ENCODE assay signal across 1 cellular context in genomic region chr6:24493945-24494725, GRCh38.
TF ChIP-seq lines count a peak whose summit lies in the region.

No MANE protein-coding gene starts in this region.

TF ChIP-seq in HepG2, 621 proteins besides CTCF, POLR2A, EP300 and RAD21 (continued from another document and continues in another):
- no peak for TF ChIP-seq ZNF383 (CRISPR knock-in tag; IDR thresholded peaks at IDR 0.05; ENCODE audit: borderline replicate concordance)
- TF ChIP-seq PHF21A (CRISPR knock-in tag; IDR thresholded peaks at IDR 0.05), result peak; percentile 2; the same call in 1 of the 2 replicates
- TF ChIP-seq MEIS2 (CRISPR knock-in tag; IDR thresholded peaks at IDR 0.05), result no peak
- TF ChIP-seq GLI4 (CRISPR knock-in tag; IDR thresholded peaks at IDR 0.05; ENCODE audit: borderline replicate concordance), result no peak
- no peak for TF ChIP-seq TBP (CRISPR knock-in tag; IDR thresholded peaks at IDR 0.05)
- no peak for TF ChIP-seq NFIC (IDR thresholded peaks at IDR 0.05; ENCODE audit: low read length)
- no peak for TF ChIP-seq ZNF205 (CRISPR knock-in tag; IDR thresholded peaks at IDR 0.05)
- TF ChIP-seq SRSF1 (optimal IDR thresholded peaks at IDR 0.05; ENCODE audit: low read depth, low read length), result peak; percentile 14
- peak; percentile 67; the same call in 1 of the 2 replicates for TF ChIP-seq ZNF772 (CRISPR knock-in tag; IDR thresholded peaks at IDR 0.05)
- no peak for TF ChIP-seq MEIS1 (CRISPR knock-in tag; IDR thresholded peaks at IDR 0.05; ENCODE audit: borderline replicate concordance)
- TF ChIP-seq ZFYVE20 (CRISPR knock-in tag; IDR thresholded peaks at IDR 0.05; ENCODE audit: borderline replicate concordance, low read depth), result no peak
- TF ChIP-seq SMARCE1 (IDR thresholded peaks at IDR 0.05; ENCODE audit: borderline replicate concordance), result no peak
- no peak for TF ChIP-seq ZFP36 (IDR thresholded peaks at IDR 0.05; ENCODE audit: borderline replicate concordance, low read depth, low read length, partially characterized antibody)
- 0 out of 2 replicates have a peak, but pooled peaks have one; percentile 46 for TF ChIP-seq CAMTA2 (CRISPR knock-in tag; IDR thresholded peaks at IDR 0.05; ENCODE audit: borderline replicate concordance)
- TF ChIP-seq ZNF17 (CRISPR knock-in tag; IDR thresholded peaks at IDR 0.05), result no peak
- TF ChIP-seq KLF13 (CRISPR knock-in tag; IDR thresholded peaks at IDR 0.05), result no peak
- 0 out of 2 replicates have a peak, but pooled peaks have one; percentile 65 for TF ChIP-seq ZNF296 (CRISPR knock-in tag; conservative IDR thresholded peaks at IDR 0.05)
- TF ChIP-seq HMG20A (CRISPR knock-in tag; IDR thresholded peaks at IDR 0.05; ENCODE audit: borderline replicate concordance), result no peak
- TF ChIP-seq, protein P1, sequence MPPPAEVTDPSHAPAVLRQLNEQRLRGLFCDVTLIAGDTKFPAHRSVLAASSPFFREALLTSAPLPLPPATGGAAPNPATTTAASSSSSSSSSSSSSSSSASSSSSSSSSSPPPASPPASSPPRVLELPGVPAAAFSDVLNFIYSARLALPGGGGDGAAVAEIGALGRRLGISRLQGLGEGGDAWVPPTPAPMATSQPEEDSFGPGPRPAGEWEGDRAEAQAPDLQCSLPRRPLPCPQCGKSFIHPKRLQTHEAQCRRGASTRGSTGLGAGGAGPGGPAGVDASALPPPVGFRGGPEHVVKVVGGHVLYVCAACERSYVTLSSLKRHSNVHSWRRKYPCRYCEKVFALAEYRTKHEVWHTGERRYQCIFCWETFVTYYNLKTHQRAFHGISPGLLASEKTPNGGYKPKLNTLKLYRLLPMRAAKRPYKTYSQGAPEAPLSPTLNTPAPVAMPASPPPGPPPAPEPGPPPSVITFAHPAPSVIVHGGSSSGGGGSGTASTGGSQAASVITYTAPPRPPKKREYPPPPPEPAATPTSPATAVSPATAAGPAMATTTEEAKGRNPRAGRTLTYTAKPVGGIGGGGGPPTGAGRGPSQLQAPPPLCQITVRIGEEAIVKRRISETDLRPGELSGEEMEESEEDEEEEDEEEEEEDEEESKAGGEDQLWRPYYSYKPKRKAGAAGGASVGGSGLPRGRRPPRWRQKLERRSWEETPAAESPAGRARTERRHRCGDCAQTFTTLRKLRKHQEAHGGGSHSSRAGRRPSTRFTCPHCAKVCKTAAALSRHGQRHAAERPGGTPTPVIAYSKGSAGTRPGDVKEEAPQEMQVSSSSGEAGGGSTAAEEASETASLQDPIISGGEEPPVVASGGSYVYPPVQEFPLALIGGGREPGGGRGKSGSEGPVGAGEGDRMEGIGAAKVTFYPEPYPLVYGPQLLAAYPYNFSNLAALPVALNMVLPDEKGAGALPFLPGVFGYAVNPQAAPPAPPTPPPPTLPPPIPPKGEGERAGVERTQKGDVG (CRISPR knock-in tag; IDR thresholded peaks at IDR 0.05; ENCODE audit: borderline replicate concordance), result no peak
- TF ChIP-seq JARID2 (CRISPR knock-in tag; IDR thresholded peaks at IDR 0.05; ENCODE audit: insufficient replicate concordance), result peak; percentile 46
- TF ChIP-seq ZNF577 (CRISPR knock-in tag; IDR thresholded peaks at IDR 0.05; ENCODE audit: borderline replicate concordance, low read depth), result no peak
- TF ChIP-seq, protein P2, sequence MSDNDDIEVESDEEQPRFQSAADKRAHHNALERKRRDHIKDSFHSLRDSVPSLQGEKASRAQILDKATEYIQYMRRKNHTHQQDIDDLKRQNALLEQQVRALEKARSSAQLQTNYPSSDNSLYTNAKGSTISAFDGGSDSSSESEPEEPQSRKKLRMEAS (IDR thresholded peaks at IDR 0.05), result no peak
- no peak for TF ChIP-seq ZNF432 (CRISPR knock-in tag; IDR thresholded peaks at IDR 0.05; ENCODE audit: borderline replicate concordance)
- no peak for TF ChIP-seq ZIK1 (CRISPR knock-in tag; IDR thresholded peaks at IDR 0.05; ENCODE audit: borderline replicate concordance, low read depth)
- no peak for TF ChIP-seq PTBP1 (IDR thresholded peaks at IDR 0.05; ENCODE audit: low read depth, low read length, poor library complexity, severe bottlenecking)
- no peak for TF ChIP-seq U2AF2 (IDR thresholded peaks at IDR 0.05; ENCODE audit: low read depth, low read length)
- peak; percentile 77 for TF ChIP-seq ZEB1 (IDR thresholded peaks at IDR 0.05; ENCODE audit: insufficient replicate concordance, low read depth)
- no peak for TF ChIP-seq SOX6 (IDR thresholded peaks at IDR 0.05)
- TF ChIP-seq SOX6 (CRISPR knock-in tag; IDR thresholded peaks at IDR 0.05), result peak; percentile 19
- TF ChIP-seq MIXL1 (CRISPR knock-in tag; IDR thresholded peaks at IDR 0.05), result no peak
- TF ChIP-seq ZBTB44 (CRISPR knock-in tag; IDR thresholded peaks at IDR 0.05), result no peak
- TF ChIP-seq ZNF317 (CRISPR knock-in tag; IDR thresholded peaks at IDR 0.05), result peak; percentile 72; the same call in 1 of the 2 replicates
- no peak for TF ChIP-seq DR1 (CRISPR knock-in tag; IDR thresholded peaks at IDR 0.05)
- TF ChIP-seq JUND (CRISPR knock-in tag; IDR thresholded peaks at IDR 0.05), result no peak
- peak; percentile 21; the same call in 1 of the 2 replicates for TF ChIP-seq AKAP8 (CRISPR knock-in tag; IDR thresholded peaks at IDR 0.05)
- no peak for TF ChIP-seq PRPF4 (IDR thresholded peaks at IDR 0.05; ENCODE audit: low read depth, low read length, poor library complexity, severe bottlenecking)
- TF ChIP-seq ZNF33A (CRISPR knock-in tag; IDR thresholded peaks at IDR 0.05; ENCODE audit: borderline replicate concordance), result no peak
- TF ChIP-seq, protein P3, sequence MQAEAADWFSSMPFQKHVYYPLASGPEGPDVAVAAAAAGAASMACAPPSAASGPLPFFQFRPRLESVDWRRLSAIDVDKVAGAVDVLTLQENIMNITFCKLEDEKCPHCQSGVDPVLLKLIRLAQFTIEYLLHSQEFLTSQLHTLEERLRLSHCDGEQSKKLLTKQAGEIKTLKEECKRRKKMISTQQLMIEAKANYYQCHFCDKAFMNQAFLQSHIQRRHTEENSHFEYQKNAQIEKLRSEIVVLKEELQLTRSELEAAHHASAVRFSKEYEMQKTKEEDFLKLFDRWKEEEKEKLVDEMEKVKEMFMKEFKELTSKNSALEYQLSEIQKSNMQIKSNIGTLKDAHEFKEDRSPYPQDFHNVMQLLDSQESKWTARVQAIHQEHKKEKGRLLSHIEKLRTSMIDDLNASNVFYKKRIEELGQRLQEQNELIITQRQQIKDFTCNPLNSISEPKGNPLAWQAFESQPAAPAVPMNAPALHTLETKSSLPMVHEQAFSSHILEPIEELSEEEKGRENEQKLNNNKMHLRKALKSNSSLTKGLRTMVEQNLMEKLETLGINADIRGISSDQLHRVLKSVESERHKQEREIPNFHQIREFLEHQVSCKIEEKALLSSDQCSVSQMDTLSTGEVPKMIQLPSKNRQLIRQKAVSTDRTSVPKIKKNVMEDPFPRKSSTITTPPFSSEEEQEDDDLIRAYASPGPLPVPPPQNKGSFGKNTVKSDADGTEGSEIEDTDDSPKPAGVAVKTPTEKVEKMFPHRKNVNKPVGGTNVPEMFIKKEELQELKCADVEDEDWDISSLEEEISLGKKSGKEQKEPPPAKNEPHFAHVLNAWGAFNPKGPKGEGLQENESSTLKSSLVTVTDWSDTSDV (CRISPR knock-in tag; IDR thresholded peaks at IDR 0.05), result no peak
- TF ChIP-seq MLXIP (CRISPR knock-in tag; IDR thresholded peaks at IDR 0.05; ENCODE audit: borderline replicate concordance), result no peak
- no peak for TF ChIP-seq CREM (IDR thresholded peaks at IDR 0.05)
- TF ChIP-seq CREM (CRISPR knock-in tag; IDR thresholded peaks at IDR 0.05), result no peak
- no peak for TF ChIP-seq ZNF276 (CRISPR knock-in tag; IDR thresholded peaks at IDR 0.05; ENCODE audit: low read depth)
- TF ChIP-seq, protein P4, sequence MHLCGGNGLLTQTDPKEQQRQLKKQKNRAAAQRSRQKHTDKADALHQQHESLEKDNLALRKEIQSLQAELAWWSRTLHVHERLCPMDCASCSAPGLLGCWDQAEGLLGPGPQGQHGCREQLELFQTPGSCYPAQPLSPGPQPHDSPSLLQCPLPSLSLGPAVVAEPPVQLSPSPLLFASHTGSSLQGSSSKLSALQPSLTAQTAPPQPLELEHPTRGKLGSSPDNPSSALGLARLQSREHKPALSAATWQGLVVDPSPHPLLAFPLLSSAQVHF (CRISPR knock-in tag; IDR thresholded peaks at IDR 0.05), result 0 out of 2 replicates have a peak, but pooled peaks have one; percentile 6
- TF ChIP-seq ZNF644 (CRISPR knock-in tag; IDR thresholded peaks at IDR 0.05; ENCODE audit: low read depth), result no peak
- TF ChIP-seq NR1H2 (CRISPR knock-in tag; IDR thresholded peaks at IDR 0.05; ENCODE audit: borderline replicate concordance, low read depth), result no peak
- no peak for TF ChIP-seq ZNF691 (CRISPR knock-in tag; IDR thresholded peaks at IDR 0.05; ENCODE audit: borderline replicate concordance, low read depth)
- no peak for TF ChIP-seq XBP1 (CRISPR knock-in tag; IDR thresholded peaks at IDR 0.05)
- no peak for TF ChIP-seq ZNF878 (CRISPR knock-in tag; IDR thresholded peaks at IDR 0.05)
- TF ChIP-seq ZBTB7A (CRISPR knock-in tag; IDR thresholded peaks at IDR 0.05), result no peak
